ENCODE assay signal across 1 cellular context in genomic region chr9:127562271-127562780, GRCh38.
TF ChIP-seq lines count a peak whose summit lies in the region.

No MANE protein-coding gene starts in this region.

TF ChIP-seq in K562, 482 proteins besides CTCF, POLR2A, EP300 and RAD21 (continued from another document and continues in another):
- TF ChIP-seq, protein P1, sequence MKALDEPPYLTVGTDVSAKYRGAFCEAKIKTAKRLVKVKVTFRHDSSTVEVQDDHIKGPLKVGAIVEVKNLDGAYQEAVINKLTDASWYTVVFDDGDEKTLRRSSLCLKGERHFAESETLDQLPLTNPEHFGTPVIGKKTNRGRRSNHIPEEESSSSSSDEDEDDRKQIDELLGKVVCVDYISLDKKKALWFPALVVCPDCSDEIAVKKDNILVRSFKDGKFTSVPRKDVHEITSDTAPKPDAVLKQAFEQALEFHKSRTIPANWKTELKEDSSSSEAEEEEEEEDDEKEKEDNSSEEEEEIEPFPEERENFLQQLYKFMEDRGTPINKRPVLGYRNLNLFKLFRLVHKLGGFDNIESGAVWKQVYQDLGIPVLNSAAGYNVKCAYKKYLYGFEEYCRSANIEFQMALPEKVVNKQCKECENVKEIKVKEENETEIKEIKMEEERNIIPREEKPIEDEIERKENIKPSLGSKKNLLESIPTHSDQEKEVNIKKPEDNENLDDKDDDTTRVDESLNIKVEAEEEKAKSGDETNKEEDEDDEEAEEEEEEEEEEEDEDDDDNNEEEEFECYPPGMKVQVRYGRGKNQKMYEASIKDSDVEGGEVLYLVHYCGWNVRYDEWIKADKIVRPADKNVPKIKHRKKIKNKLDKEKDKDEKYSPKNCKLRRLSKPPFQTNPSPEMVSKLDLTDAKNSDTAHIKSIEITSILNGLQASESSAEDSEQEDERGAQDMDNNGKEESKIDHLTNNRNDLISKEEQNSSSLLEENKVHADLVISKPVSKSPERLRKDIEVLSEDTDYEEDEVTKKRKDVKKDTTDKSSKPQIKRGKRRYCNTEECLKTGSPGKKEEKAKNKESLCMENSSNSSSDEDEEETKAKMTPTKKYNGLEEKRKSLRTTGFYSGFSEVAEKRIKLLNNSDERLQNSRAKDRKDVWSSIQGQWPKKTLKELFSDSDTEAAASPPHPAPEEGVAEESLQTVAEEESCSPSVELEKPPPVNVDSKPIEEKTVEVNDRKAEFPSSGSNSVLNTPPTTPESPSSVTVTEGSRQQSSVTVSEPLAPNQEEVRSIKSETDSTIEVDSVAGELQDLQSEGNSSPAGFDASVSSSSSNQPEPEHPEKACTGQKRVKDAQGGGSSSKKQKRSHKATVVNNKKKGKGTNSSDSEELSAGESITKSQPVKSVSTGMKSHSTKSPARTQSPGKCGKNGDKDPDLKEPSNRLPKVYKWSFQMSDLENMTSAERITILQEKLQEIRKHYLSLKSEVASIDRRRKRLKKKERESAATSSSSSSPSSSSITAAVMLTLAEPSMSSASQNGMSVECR (CRISPR knock-in tag; IDR thresholded peaks at IDR 0.05): no peak
- TF ChIP-seq RFX7 (CRISPR knock-in tag; IDR thresholded peaks at IDR 0.05) (no peak), ZNF445 (CRISPR knock-in tag; IDR thresholded peaks at IDR 0.05; ENCODE audit: low read depth) (no peak), CREM (IDR thresholded peaks at IDR 0.05; ENCODE audit: low read depth) (no peak), BCOR (IDR thresholded peaks at IDR 0.05) (peak; percentile 74), KAT7 (CRISPR knock-in tag; IDR thresholded peaks at IDR 0.05; ENCODE audit: borderline replicate concordance) (no peak), ZNF41 (CRISPR knock-in tag; conservative IDR thresholded peaks at IDR 0.05) (no peak), HOXB6 (CRISPR knock-in tag; IDR thresholded peaks at IDR 0.05; ENCODE audit: borderline replicate concordance) (no peak), ZNF23 (CRISPR knock-in tag; IDR thresholded peaks at IDR 0.05) (no peak), PTBP1 (IDR thresholded peaks at IDR 0.05; ENCODE audit: low read depth, low read length) (0 out of 2 replicates have a peak, but pooled peaks have one; percentile 37), HDAC3 (IDR thresholded peaks at IDR 0.05; ENCODE audit: borderline replicate concordance, partially characterized antibody) (no peak), FOXA3 (CRISPR knock-in tag; conservative IDR thresholded peaks at IDR 0.05 in 1 of 2, IDR thresholded peaks at IDR 0.05 in 1 of 2) (no peak), ASH1L (IDR thresholded peaks at IDR 0.05; ENCODE audit: borderline replicate concordance, low read depth, partially characterized antibody) (no peak), KDM1A (IDR thresholded peaks at IDR 0.05) (0 out of 4 replicates have a peak, but pooled peaks of 1 of the 2 experiments have one; percentile 31), STAT5A (IDR thresholded peaks at IDR 0.05; ENCODE audit: borderline replicate concordance, low read length) (no peak), ZBTB1 (CRISPR knock-in tag; IDR thresholded peaks at IDR 0.05; ENCODE audit: borderline replicate concordance, low read depth) (no peak), NFRKB (IDR thresholded peaks at IDR 0.05; ENCODE audit: low read depth) (no peak), BRF1 (IDR thresholded peaks at IDR 0.05; ENCODE audit: borderline replicate concordance, extremely low read depth, insufficient read length) (no peak), HMGN3 (IDR thresholded peaks at IDR 0.05; ENCODE audit: borderline replicate concordance, extremely low read depth, insufficient read length, low read depth, low read length) (no peak), UBTF (IDR thresholded peaks at IDR 0.05; ENCODE audit: borderline replicate concordance in 1 of 2, low read depth in 2 of 2, low read length in 2 of 2) (no peak), MAZ (CRISPR knock-in tag; conservative IDR thresholded peaks at IDR 0.05 in 1 of 2, IDR thresholded peaks at IDR 0.05 in 1 of 2) (0 out of 4 replicates have a peak, but pooled peaks of 1 of the 2 experiments have one; percentile 6), HDAC6 (IDR thresholded peaks at IDR 0.05; ENCODE audit: low read depth, low read length) (no peak), ZBTB17 (CRISPR knock-in tag; IDR thresholded peaks at IDR 0.05) (no peak), ZNF384 (IDR thresholded peaks at IDR 0.05; ENCODE audit: low read depth, low read length) (no peak), ETV6 (IDR thresholded peaks at IDR 0.05; ENCODE audit: borderline replicate concordance in 1 of 2, low read depth in 2 of 2, low read length in 1 of 2) (no peak), ETV6 (CRISPR knock-in tag; IDR thresholded peaks at IDR 0.05; ENCODE audit: borderline replicate concordance) (no peak), NRF1 (conservative IDR thresholded peaks at IDR 0.05 in 1 of 2, IDR thresholded peaks at IDR 0.05 in 1 of 2) (peak in 1 of 2 experiments; percentile 24; a peak in 1 of 4 replicates), TBP (optimal IDR thresholded peaks at IDR 0.05; ENCODE audit: low read depth, low read length) (no peak), SAFB2 (IDR thresholded peaks at IDR 0.05; ENCODE audit: borderline replicate concordance, low read depth, low read length, severe bottlenecking) (no peak), HMGXB4 (CRISPR knock-in tag; IDR thresholded peaks at IDR 0.05) (no peak), LCOR (CRISPR knock-in tag; IDR thresholded peaks at IDR 0.05) (no peak), TCF7 (IDR thresholded peaks at IDR 0.05; ENCODE audit: borderline replicate concordance) (0 out of 2 replicates have a peak, but pooled peaks have one; percentile 34)
- TF ChIP-seq, protein P2, sequence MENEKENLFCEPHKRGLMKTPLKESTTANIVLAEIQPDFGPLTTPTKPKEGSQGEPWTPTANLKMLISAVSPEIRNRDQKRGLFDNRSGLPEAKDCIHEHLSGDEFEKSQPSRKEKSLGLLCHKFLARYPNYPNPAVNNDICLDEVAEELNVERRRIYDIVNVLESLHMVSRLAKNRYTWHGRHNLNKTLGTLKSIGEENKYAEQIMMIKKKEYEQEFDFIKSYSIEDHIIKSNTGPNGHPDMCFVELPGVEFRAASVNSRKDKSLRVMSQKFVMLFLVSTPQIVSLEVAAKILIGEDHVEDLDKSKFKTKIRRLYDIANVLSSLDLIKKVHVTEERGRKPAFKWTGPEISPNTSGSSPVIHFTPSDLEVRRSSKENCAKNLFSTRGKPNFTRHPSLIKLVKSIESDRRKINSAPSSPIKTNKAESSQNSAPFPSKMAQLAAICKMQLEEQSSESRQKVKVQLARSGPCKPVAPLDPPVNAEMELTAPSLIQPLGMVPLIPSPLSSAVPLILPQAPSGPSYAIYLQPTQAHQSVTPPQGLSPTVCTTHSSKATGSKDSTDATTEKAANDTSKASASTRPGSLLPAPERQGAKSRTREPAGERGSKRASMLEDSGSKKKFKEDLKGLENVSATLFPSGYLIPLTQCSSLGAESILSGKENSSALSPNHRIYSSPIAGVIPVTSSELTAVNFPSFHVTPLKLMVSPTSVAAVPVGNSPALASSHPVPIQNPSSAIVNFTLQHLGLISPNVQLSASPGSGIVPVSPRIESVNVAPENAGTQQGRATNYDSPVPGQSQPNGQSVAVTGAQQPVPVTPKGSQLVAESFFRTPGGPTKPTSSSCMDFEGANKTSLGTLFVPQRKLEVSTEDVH (IDR thresholded peaks at IDR 0.05; ENCODE audit: low read depth, partially characterized antibody): no peak
- TF ChIP-seq, protein P3, sequence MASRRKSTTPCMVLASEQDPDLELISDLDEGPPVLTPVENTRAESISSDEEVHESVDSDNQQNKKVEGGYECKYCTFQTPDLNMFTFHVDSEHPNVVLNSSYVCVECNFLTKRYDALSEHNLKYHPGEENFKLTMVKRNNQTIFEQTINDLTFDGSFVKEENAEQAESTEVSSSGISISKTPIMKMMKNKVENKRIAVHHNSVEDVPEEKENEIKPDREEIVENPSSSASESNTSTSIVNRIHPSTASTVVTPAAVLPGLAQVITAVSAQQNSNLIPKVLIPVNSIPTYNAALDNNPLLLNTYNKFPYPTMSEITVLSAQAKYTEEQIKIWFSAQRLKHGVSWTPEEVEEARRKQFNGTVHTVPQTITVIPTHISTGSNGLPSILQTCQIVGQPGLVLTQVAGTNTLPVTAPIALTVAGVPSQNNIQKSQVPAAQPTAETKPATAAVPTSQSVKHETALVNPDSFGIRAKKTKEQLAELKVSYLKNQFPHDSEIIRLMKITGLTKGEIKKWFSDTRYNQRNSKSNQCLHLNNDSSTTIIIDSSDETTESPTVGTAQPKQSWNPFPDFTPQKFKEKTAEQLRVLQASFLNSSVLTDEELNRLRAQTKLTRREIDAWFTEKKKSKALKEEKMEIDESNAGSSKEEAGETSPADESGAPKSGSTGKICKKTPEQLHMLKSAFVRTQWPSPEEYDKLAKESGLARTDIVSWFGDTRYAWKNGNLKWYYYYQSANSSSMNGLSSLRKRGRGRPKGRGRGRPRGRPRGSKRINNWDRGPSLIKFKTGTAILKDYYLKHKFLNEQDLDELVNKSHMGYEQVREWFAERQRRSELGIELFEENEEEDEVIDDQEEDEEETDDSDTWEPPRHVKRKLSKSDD (conservative IDR thresholded peaks at IDR 0.05; ENCODE audit: low read length): no peak
- TF ChIP-seq, protein P4, sequence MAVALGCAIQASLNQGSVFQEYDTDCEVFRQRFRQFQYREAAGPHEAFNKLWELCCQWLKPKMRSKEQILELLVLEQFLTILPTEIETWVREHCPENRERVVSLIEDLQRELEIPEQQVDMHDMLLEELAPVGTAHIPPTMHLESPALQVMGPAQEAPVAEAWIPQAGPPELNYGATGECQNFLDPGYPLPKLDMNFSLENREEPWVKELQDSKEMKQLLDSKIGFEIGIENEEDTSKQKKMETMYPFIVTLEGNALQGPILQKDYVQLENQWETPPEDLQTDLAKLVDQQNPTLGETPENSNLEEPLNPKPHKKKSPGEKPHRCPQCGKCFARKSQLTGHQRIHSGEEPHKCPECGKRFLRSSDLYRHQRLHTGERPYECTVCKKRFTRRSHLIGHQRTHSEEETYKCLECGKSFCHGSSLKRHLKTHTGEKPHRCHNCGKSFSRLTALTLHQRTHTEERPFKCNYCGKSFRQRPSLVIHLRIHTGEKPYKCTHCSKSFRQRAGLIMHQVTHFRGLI (CRISPR knock-in tag; IDR thresholded peaks at IDR 0.05): no peak
- TF ChIP-seq, protein P5, sequence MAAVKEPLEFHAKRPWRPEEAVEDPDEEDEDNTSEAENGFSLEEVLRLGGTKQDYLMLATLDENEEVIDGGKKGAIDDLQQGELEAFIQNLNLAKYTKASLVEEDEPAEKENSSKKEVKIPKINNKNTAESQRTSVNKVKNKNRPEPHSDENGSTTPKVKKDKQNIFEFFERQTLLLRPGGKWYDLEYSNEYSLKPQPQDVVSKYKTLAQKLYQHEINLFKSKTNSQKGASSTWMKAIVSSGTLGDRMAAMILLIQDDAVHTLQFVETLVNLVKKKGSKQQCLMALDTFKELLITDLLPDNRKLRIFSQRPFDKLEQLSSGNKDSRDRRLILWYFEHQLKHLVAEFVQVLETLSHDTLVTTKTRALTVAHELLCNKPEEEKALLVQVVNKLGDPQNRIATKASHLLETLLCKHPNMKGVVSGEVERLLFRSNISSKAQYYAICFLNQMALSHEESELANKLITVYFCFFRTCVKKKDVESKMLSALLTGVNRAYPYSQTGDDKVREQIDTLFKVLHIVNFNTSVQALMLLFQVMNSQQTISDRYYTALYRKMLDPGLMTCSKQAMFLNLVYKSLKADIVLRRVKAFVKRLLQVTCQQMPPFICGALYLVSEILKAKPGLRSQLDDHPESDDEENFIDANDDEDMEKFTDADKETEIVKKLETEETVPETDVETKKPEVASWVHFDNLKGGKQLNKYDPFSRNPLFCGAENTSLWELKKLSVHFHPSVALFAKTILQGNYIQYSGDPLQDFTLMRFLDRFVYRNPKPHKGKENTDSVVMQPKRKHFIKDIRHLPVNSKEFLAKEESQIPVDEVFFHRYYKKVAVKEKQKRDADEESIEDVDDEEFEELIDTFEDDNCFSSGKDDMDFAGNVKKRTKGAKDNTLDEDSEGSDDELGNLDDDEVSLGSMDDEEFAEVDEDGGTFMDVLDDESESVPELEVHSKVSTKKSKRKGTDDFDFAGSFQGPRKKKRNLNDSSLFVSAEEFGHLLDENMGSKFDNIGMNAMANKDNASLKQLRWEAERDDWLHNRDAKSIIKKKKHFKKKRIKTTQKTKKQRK (IDR thresholded peaks at IDR 0.05; ENCODE audit: borderline replicate concordance, low read depth, low read length): no peak
- TF ChIP-seq, protein P6, sequence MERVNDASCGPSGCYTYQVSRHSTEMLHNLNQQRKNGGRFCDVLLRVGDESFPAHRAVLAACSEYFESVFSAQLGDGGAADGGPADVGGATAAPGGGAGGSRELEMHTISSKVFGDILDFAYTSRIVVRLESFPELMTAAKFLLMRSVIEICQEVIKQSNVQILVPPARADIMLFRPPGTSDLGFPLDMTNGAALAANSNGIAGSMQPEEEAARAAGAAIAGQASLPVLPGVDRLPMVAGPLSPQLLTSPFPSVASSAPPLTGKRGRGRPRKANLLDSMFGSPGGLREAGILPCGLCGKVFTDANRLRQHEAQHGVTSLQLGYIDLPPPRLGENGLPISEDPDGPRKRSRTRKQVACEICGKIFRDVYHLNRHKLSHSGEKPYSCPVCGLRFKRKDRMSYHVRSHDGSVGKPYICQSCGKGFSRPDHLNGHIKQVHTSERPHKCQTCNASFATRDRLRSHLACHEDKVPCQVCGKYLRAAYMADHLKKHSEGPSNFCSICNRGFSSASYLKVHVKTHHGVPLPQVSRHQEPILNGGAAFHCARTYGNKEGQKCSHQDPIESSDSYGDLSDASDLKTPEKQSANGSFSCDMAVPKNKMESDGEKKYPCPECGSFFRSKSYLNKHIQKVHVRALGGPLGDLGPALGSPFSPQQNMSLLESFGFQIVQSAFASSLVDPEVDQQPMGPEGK (CRISPR knock-in tag; IDR thresholded peaks at IDR 0.05; ENCODE audit: borderline replicate concordance): no peak
